1 cellular context compared by ENCODE assay signal in the genomic region with DNA sequence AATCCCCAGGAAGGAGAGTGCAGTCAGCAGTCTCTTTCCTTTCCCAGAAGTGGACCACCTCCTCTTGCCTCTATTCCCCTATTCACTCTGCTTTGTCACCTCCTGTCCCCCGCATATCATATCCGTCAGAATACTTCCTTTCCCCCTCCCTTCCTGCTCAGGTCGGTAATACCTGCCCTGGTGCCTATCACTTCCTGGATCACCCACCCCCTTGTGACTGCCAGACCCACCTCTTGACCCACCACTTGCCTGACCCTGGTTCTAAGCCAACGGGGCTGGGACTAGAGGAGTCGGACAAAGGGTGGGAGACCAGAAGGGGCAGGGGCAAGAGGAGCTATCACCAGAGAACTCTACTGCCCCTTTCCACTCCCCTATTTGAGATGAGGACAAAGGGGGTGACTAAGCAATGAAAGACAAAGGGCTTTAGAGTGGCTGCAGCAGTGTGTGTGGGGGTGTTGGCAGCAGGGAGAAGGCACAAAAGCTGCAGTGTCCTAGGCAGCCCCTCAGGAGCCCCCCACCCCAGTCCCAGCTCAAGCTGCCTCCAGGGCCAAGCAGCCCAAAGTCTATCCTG.
A peak's percentile ranks its signal among the peaks of the same experiment; 100 is the strongest.
TF ChIP-seq lines count a peak whose summit lies in the region.

No MANE protein-coding gene starts in this region.

TF ChIP-seq in endothelial cell of umbilical vein, 7 proteins besides CTCF, POLR2A, EP300 and RAD21:
- TF ChIP-seq JUN (IDR thresholded peaks at IDR 0.05; ENCODE audit: borderline replicate concordance, insufficient read depth, insufficient read length, low read depth) (no peak), GATA2 (IDR thresholded peaks at IDR 0.05; ENCODE audit: insufficient read depth, insufficient read length, low read depth, low read length) (peak; percentile 80), MYC (IDR thresholded peaks at IDR 0.05; ENCODE audit: low read depth, low read length) (no peak)
- TF ChIP-seq, protein P1, sequence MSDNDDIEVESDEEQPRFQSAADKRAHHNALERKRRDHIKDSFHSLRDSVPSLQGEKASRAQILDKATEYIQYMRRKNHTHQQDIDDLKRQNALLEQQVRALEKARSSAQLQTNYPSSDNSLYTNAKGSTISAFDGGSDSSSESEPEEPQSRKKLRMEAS (IDR thresholded peaks at IDR 0.05; ENCODE audit: insufficient read depth, insufficient read length), result no peak
